ENCODE assay signal across 20 cellular contexts in genomic region chr12:95956557-95957145, GRCh38. TPM values are rescaled to one million over a fixed set of nuclear protein-coding genes. Genes with fewer than 3 reads are reported as not detected.
DNase-seq lines count a peak whose midpoint lies in the region; ATAC-seq and FAIRE-seq lines count a peak whose summit lies in the region.
"Had no signal": no experiment of that assay in that cellular context is flagged by ENCODE, and none has a peak within 500 bp of the region (broad histone marks: within the 10 kb centered on the region; RNA-seq: fewer than 3 reads in every experiment).

No MANE protein-coding gene starts in this region.

- no peak overlapping the region for H3K9ac ChIP-seq in neuronal stem cell (ENCODE audit: low read depth, low read length, poor library complexity)
- H3K9ac ChIP-seq: GM23248 had no signal

- ATAC-seq in HG02678 (IDR thresholded peaks at IDR 0.05; ENCODE audit: unreplicated experiment) (no peak), GM18873 (IDR thresholded peaks at IDR 0.05; ENCODE audit: low FRiP score, unreplicated experiment) (no peak)
- ATAC-seq: PC-3 had no signal

- H2BK5ac ChIP-seq in neuronal stem cell (ENCODE audit: low read length), result no peak overlapping the region

- peaks cover 0 to 1% of the 10 kb centered on the region in 2 donors for H3K4me1 ChIP-seq in neuronal stem cell (ENCODE audit: control insufficient read depth in 2 of 2, insufficient read depth in 1 of 2, low read depth in 1 of 2, low read length in 2 of 2)
- H3K4me1 ChIP-seq: SJSA1 had no signal

- H3K18ac ChIP-seq in neuronal stem cell (ENCODE audit: low read length), result peak overlapping the region; percentile 4

- H3K4ac ChIP-seq in neuronal stem cell (ENCODE audit: low read length), result no peak overlapping the region

- H3K36me3 ChIP-seq in neuronal stem cell (replicated peaks in 1 of 2; ENCODE audit: control insufficient read depth in 2 of 2, insufficient read depth in 2 of 2, low read length in 2 of 2), result no peaks in the 10 kb centered on the region
- H3K36me3 ChIP-seq: SJSA1 had no signal

- no CpG with 5 or more reads among the region's 27 CpGs for WGBS in neuronal stem cell (ENCODE audit: extremely low coverage in 2 of 2, insufficient read length in 2 of 2, insufficient replicate concordance in 1 of 2), 2 donors

- no peak overlapping the region for H4K91ac ChIP-seq in neuronal stem cell (ENCODE audit: low read depth, low read length, poor library complexity)

- no peak overlapping the region for H3K27ac ChIP-seq in neuronal stem cell (replicated peaks; ENCODE audit: low read length)
- H3K27ac ChIP-seq: C4-2B, GM23248, SJSA1 had no signal

- in situ Hi-C loops in G401 (cut with HindIII; ENCODE audit: low sequenced_read_pairs), result no loop called here

- peak overlapping the region; percentile 21 for H3K23ac ChIP-seq in neuronal stem cell (ENCODE audit: low read depth, low read length, poor library complexity)

- H3K14ac ChIP-seq in neuronal stem cell (ENCODE audit: low read length), result no peak overlapping the region

- no peak overlapping the region for H2AFZ ChIP-seq in neuronal stem cell (ENCODE audit: low read length)
- H2AFZ ChIP-seq: GM23248 had no signal

- H2BK120ac ChIP-seq in neuronal stem cell (ENCODE audit: low read depth, low read length), result no peak overlapping the region

- H3K4me3 ChIP-seq in neuronal stem cell (ENCODE audit: low read length in 2 of 2), result peak overlapping the region in 1 of 2 donors; percentile 18
- H3K4me3 ChIP-seq: GM23248, SJSA1 had no signal

- H2BK15ac ChIP-seq in neuronal stem cell (ENCODE audit: low read length), result no peak overlapping the region

- no peaks in the 10 kb centered on the region for H3K9me3 ChIP-seq in neuronal stem cell (replicated peaks in 1 of 2; ENCODE audit: control insufficient read depth in 2 of 2, insufficient read depth in 1 of 2, low read depth in 1 of 2, low read length in 2 of 2)
- H3K9me3 ChIP-seq: SJSA1 had no signal

- DNase-seq in G401 (ENCODE audit: low spot score), result peak; percentile 85
- peak; percentile 74 for DNase-seq in ecto neural progenitor cell (ENCODE audit: low spot score)
- no peak for DNase-seq in neuronal stem cell (ENCODE audit: low spot score)
- no peak for DNase-seq in urothelium cell line (ENCODE audit: low spot score)
- DNase-seq: DMS53, GM23248, HFFc6, MM.1S, NCI-H1105, NCI-H187, NCI-H446, NCI-H748 treated with DMSO at 0.1 percent for 48 hours, PC-3 had no signal

- H2BK12ac ChIP-seq in neuronal stem cell (ENCODE audit: low read length), result no peak overlapping the region

- no peak overlapping the region for H2AK5ac ChIP-seq in neuronal stem cell (ENCODE audit: low read depth, low read length)

- FAIRE-seq in urothelium cell line (lab: Jason Lieb, UNC), result no peak
- FAIRE-seq: A204.1, G401.6, GM12891 had no signal

- H3K27me3 ChIP-seq in neuronal stem cell (ENCODE audit: control insufficient read depth in 3 of 3, insufficient read depth in 3 of 3, low read depth in 1 of 3, low read length in 3 of 3), result peaks cover 0 to 8% (median 0%) of the 10 kb centered on the region in 3 experiments

- H3K79me1 ChIP-seq in neuronal stem cell (ENCODE audit: low read depth, low read length), result no peaks in the 10 kb centered on the region

- no peak overlapping the region for H4K8ac ChIP-seq in neuronal stem cell (ENCODE audit: low read depth, low read length)

- no peak overlapping the region for H3K4me2 ChIP-seq in neuronal stem cell (ENCODE audit: insufficient read depth, low read length, poor library complexity, severe bottlenecking)

RNA-seq across cellular contexts. Expression of gene AMDHD1, which starts 13.5 kb away (rescaled TPM):
- 0.27 and 0.62 TPM in 2 replicates for total RNA-seq in G401 (2014; rRNA removed; shearing (Covaris generic))
- polyA plus RNA-seq in neuronal stem cell (2013, experiment 1 of 2), result 0.46 TPM
- polyA plus RNA-seq in neuronal stem cell (2013, experiment 2 of 2), result 0.62 TPM

RNA-seq across cellular contexts. Expression of gene CCDC38, which starts 14.2 kb away (rescaled TPM):
- total RNA-seq in G401 (2014; rRNA removed; shearing (Covaris generic)), result not detected in 2 replicates
- 0.04 TPM for polyA plus RNA-seq in neuronal stem cell (2013, experiment 1 of 2)
- polyA plus RNA-seq in neuronal stem cell (2013, experiment 2 of 2), result 0.06 TPM
- total RNA-seq: HFFc6, PC-3 had no signal

RNA-seq across cellular contexts. Expression of gene HAL, which starts 39.5 kb away (rescaled TPM):
- total RNA-seq in G401 (2014; rRNA removed; shearing (Covaris generic)), result 0.06 TPM in 1 of 2 replicates, not detected in the other
- polyA plus RNA-seq in neuronal stem cell (2013, experiment 1 of 2), result 0.04 TPM
- 0.15 TPM for polyA plus RNA-seq in neuronal stem cell (2013, experiment 2 of 2)
- total RNA-seq: GM23248, HFFc6 had no signal
- polyA plus RNA-seq: GM23248 had no signal

Comparison
In these comparisons a context has a peak if more than half of its experiments do, and no peak if none do; other contexts are left out.
1. DNase-seq: peak in G401 (single experiment) and ecto neural progenitor cell (single experiment); none in neuronal stem cell (single experiment) and urothelium cell line (single experiment).